In the genomic region with DNA sequence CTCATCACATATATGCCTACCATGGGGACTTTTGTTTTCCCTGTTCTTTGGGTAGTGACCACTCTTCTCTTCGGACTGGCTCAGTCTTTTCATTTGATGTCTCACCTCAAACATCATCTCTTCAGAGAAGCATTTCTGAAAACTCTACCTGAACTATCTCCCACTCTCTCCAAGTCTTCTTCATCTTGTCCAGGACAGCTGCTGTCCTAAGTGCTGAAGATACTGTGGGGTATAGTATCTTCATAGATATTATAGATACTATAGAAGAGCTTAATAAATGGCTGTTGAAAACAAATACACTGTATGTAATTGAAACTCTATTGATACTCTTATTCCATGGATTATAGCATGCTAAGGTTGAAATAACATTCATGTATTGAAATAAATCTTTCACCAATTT, we compare ENCODE assay signal across 19 cellular contexts.
A peak's percentile ranks its signal among the peaks of the same experiment; 100 is the strongest.
DNase-seq lines count a peak whose midpoint lies in the region; ATAC-seq, FAIRE-seq and TF ChIP-seq lines count a peak whose summit lies in the region.
"Had no signal": no experiment of that assay in that cellular context is flagged by ENCODE, and none has a peak within 500 bp of the region (broad histone marks: within the 10 kb centered on the region; RNA-seq: fewer than 3 reads in every experiment).

No MANE protein-coding gene starts in this region.

- ATAC-seq in GM23338 (no peak), left lung (no peak)
- ATAC-seq in activated CD4-positive, alpha-beta T cell treated with anti-CD3 and anti-CD28 coated beads for 36 hours = no peak
- ATAC-seq: CD8-positive, alpha-beta T cell had no signal

- H3K9me3 ChIP-seq in left lung = no peaks in the 10 kb centered on the region
- H3K9me3 ChIP-seq: BLaER1, Caco-2, HAP-1 had no signal

- H3K4me3 Mint-ChIP-seq in GM23338 = no peak overlapping the region
- H3K4me3 Mint-ChIP-seq in activated CD4-positive, alpha-beta T cell treated with anti-CD3 and anti-CD28 coated beads for 36 hours = no peak overlapping the region
- H3K4me3 Mint-ChIP-seq: B cell; CD8-positive, alpha-beta T cell had no signal

- intact Hi-C loops in activated CD4-positive, alpha-beta T cell treated with anti-CD3 and anti-CD28 coated beads for 36 hours (cut with DNase I, micrococcal nuclease) = no loop called here
- intact Hi-C loops in left lung (cut with DNase I) = no loop called here

- no peaks in the 10 kb centered on the region for H3K79me2 ChIP-seq in GM23338 (replicated peaks; ENCODE audit: insufficient read depth)

- DNase-seq in GM23338 (ENCODE audit: low spot score) = no peak
- peak; percentile 5 for DNase-seq in bronchial epithelial cell (ENCODE audit: low read depth)
- no peak for DNase-seq in activated CD4-positive, alpha-beta T cell treated with anti-CD3 and anti-CD28 coated beads for 36 hours
- DNase-seq in GM19239 (ENCODE audit: insufficient read length, low spot score) = no peak
- no peak for DNase-seq in left lung
- DNase-seq: Caco-2; CD4-positive, CD25-positive, alpha-beta regulatory T cell; CD8-positive, alpha-beta T cell; DMS153; DND-41; GOT3 had no signal

- H3K4me3 ChIP-seq in GM23338 (no peak overlapping the region), bronchial epithelial cell (ENCODE audit: low read depth, low read length) (no peak overlapping the region), left lung (no peak overlapping the region)
- H3K4me3 ChIP-seq: BLaER1, HAP-1 had no signal

- H3F3A ChIP-seq in GM23338 (replicated peaks; ENCODE audit: low read depth) = no peaks in the 10 kb centered on the region

- peaks cover 13% of the 10 kb centered on the region for H3K4me1 Mint-ChIP-seq in GM23338
- H3K4me1 Mint-ChIP-seq in activated CD4-positive, alpha-beta T cell treated with anti-CD3 and anti-CD28 coated beads for 36 hours = no peaks in the 10 kb centered on the region
- H3K4me1 Mint-ChIP-seq: B cell had no signal

- H3K36me3 ChIP-seq in GM23338 (ENCODE audit: insufficient read depth) (no peaks in the 10 kb centered on the region), bronchial epithelial cell (ENCODE audit: control insufficient read depth, insufficient read depth, low read length) (no peaks in the 10 kb centered on the region), left lung (no peaks in the 10 kb centered on the region)
- H3K36me3 ChIP-seq: BLaER1, HAP-1 had no signal

- no peaks in the 10 kb centered on the region for H3K9me2 ChIP-seq in GM23338 (ENCODE audit: insufficient read depth)

- H3K4me1 ChIP-seq in GM23338 (ENCODE audit: insufficient read depth) (peaks cover 20% of the 10 kb centered on the region), left lung (no peaks in the 10 kb centered on the region)
- H3K4me1 ChIP-seq: BLaER1, Caco-2 had no signal

- CTCF ChIA-PET in activated CD4-positive, alpha-beta T cell treated with anti-CD3 and anti-CD28 coated beads for 36 hours (lab: Charles Lee) = no interaction called here

- no peaks in the 10 kb centered on the region for H3K36me3 Mint-ChIP-seq in GM23338 (ENCODE audit: low read depth)
- H3K36me3 Mint-ChIP-seq in activated CD4-positive, alpha-beta T cell treated with anti-CD3 and anti-CD28 coated beads for 36 hours (ENCODE audit: low read depth) = no peaks in the 10 kb centered on the region
- H3K36me3 Mint-ChIP-seq: CD4-positive, CD25-positive, alpha-beta regulatory T cell; CD8-positive, alpha-beta T cell had no signal

- H3K27me3 ChIP-seq in GM23338 (ENCODE audit: insufficient read depth) (no peaks in the 10 kb centered on the region), bronchial epithelial cell (ENCODE audit: control insufficient read depth, insufficient read depth, low read length) (no peaks in the 10 kb centered on the region), left lung (no peaks in the 10 kb centered on the region)
- H3K27me3 ChIP-seq: BLaER1 had no signal

- no peak for TF ChIP-seq CTCF in GM23338 (conservative IDR thresholded peaks at IDR 0.05; ENCODE audit: low read depth in 2 of 2)
- no peak for TF ChIP-seq CTCF in bronchial epithelial cell (IDR thresholded peaks at IDR 0.05; ENCODE audit: insufficient read depth, low read length, severe bottlenecking)
- TF ChIP-seq CTCF in left lung (IDR thresholded peaks at IDR 0.05) = no peak

- H3K27me3 Mint-ChIP-seq in GM23338 (ENCODE audit: insufficient read depth, low read depth, poor library complexity) = no peaks in the 10 kb centered on the region
- no peaks in the 10 kb centered on the region for H3K27me3 Mint-ChIP-seq in activated CD4-positive, alpha-beta T cell treated with anti-CD3 and anti-CD28 coated beads for 36 hours
- H3K27me3 Mint-ChIP-seq: B cell; CD4-positive, CD25-positive, alpha-beta regulatory T cell had no signal

- no peak overlapping the region for H3K27ac Mint-ChIP-seq in GM23338
- no peak overlapping the region for H3K27ac Mint-ChIP-seq in activated CD4-positive, alpha-beta T cell treated with anti-CD3 and anti-CD28 coated beads for 36 hours
- H3K27ac Mint-ChIP-seq: B cell; CD4-positive, CD25-positive, alpha-beta regulatory T cell; CD8-positive, alpha-beta T cell had no signal

- H3K9me3 Mint-ChIP-seq in GM23338 = no peaks in the 10 kb centered on the region
- no peaks in the 10 kb centered on the region for H3K9me3 Mint-ChIP-seq in activated CD4-positive, alpha-beta T cell treated with anti-CD3 and anti-CD28 coated beads for 36 hours (ENCODE audit: low read depth)

- FAIRE-seq in bronchial epithelial cell (lab: Jason Lieb, UNC) (no peak), GM19239 (lab: Jason Lieb, UNC) (no peak)
- FAIRE-seq: G401.6, GM12892, H54 had no signal

- no peak overlapping the region for H3K27ac ChIP-seq in GM23338 (ENCODE audit: low read depth)
- H3K27ac ChIP-seq in left lung = no peak overlapping the region
- H3K27ac ChIP-seq: BLaER1, C4-2B had no signal

- POLR2A ChIA-PET in activated CD4-positive, alpha-beta T cell treated with anti-CD3 and anti-CD28 coated beads for 36 hours (lab: Charles Lee) = no interaction called here

- H3K4me2 ChIP-seq in GM23338 = no peak overlapping the region
- H3K4me2 ChIP-seq: BLaER1 had no signal

- no peaks in the 10 kb centered on the region for H4K20me1 ChIP-seq in GM23338 (replicated peaks; ENCODE audit: insufficient read depth)
- H4K20me1 ChIP-seq: BLaER1 had no signal

- no peak for TF ChIP-seq RAD21 in Ishikawa (IDR thresholded peaks at IDR 0.05; ENCODE audit: low read depth)

- TF ChIP-seq EP300 in Ishikawa (IDR thresholded peaks at IDR 0.05; ENCODE audit: borderline replicate concordance) = no peak

- H2AFZ ChIP-seq in GM23338 = no peak overlapping the region

TF ChIP-seq in GM23338, 12 proteins besides CTCF, POLR2A, EP300 and RAD21 (continues in another document):
- TF ChIP-seq NANOG (IDR thresholded peaks at IDR 0.05; ENCODE audit: borderline replicate concordance) = no peak
- TF ChIP-seq CREB1 (CRISPR knock-in tag; IDR thresholded peaks at IDR 0.05; ENCODE audit: low read depth) = no peak
- TF ChIP-seq, protein P1, sequence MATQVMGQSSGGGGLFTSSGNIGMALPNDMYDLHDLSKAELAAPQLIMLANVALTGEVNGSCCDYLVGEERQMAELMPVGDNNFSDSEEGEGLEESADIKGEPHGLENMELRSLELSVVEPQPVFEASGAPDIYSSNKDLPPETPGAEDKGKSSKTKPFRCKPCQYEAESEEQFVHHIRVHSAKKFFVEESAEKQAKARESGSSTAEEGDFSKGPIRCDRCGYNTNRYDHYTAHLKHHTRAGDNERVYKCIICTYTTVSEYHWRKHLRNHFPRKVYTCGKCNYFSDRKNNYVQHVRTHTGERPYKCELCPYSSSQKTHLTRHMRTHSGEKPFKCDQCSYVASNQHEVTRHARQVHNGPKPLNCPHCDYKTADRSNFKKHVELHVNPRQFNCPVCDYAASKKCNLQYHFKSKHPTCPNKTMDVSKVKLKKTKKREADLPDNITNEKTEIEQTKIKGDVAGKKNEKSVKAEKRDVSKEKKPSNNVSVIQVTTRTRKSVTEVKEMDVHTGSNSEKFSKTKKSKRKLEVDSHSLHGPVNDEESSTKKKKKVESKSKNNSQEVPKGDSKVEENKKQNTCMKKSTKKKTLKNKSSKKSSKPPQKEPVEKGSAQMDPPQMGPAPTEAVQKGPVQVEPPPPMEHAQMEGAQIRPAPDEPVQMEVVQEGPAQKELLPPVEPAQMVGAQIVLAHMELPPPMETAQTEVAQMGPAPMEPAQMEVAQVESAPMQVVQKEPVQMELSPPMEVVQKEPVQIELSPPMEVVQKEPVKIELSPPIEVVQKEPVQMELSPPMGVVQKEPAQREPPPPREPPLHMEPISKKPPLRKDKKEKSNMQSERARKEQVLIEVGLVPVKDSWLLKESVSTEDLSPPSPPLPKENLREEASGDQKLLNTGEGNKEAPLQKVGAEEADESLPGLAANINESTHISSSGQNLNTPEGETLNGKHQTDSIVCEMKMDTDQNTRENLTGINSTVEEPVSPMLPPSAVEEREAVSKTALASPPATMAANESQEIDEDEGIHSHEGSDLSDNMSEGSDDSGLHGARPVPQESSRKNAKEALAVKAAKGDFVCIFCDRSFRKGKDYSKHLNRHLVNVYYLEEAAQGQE (IDR thresholded peaks at IDR 0.05; ENCODE audit: unreplicated experiment) = peak; percentile 48

TF ChIP-seq in Ishikawa, 13 proteins besides CTCF, POLR2A, EP300 and RAD21 (continues in another document):
- TF ChIP-seq, protein P2, sequence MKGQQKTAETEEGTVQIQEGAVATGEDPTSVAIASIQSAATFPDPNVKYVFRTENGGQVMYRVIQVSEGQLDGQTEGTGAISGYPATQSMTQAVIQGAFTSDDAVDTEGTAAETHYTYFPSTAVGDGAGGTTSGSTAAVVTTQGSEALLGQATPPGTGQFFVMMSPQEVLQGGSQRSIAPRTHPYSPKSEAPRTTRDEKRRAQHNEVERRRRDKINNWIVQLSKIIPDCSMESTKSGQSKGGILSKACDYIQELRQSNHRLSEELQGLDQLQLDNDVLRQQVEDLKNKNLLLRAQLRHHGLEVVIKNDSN (IDR thresholded peaks at IDR 0.05) = no peak
